In the genomic region with DNA sequence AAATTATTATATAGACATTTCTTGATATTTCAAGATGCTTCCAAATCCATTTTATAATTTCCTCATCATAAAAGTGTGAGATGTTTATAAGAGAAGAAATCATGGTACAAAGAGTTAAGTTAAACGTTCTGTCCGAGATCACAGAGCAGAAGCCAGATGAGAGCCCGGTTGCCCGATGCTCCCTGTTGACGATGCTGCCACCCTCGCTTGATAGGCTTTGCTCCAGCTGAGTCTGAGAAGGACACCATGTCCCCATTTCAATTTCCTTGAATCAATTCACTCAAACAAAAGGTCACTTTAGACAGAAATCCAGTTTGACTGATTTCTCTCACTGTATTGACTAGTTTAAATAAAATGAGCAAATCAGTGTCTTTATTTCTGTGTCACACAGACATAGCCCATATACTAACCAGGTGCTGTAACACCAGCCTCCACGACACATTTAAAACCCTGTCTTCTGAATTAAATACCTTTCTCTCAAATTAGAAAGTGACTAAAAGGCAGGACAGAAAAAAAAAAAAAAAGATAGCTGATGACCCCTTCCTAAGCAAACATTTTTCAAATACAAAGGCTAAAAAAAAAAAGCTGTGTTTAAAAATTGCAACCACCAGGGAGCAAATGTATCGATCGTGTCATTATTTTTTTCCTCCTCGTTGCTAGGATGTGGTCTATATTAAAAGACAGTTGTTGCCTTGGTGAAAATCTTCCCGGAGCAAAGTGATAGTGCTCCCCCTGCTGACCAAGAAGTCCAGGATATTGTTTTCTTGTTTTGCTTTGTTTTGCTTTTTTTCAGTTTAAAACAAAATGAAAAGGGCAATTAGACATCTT, we compare ENCODE assay signal across 1 cellular context.
TF ChIP-seq lines count a peak whose summit lies in the region.

No MANE protein-coding gene starts in this region.

TF ChIP-seq in endothelial cell of umbilical vein, 7 proteins besides CTCF, POLR2A, EP300 and RAD21:
- TF ChIP-seq MYC (IDR thresholded peaks at IDR 0.05; ENCODE audit: low read depth, low read length) = no peak
- TF ChIP-seq MAX (IDR thresholded peaks at IDR 0.05; ENCODE audit: insufficient read depth, insufficient read length) = no peak
- no peak for TF ChIP-seq JUN (IDR thresholded peaks at IDR 0.05; ENCODE audit: borderline replicate concordance, insufficient read depth, insufficient read length, low read depth)
- no peak for TF ChIP-seq POLR2AphosphoS5 (IDR thresholded peaks at IDR 0.05; ENCODE audit: insufficient read depth, low read depth, low read length)
- no peak for TF ChIP-seq GATA2 (IDR thresholded peaks at IDR 0.05; ENCODE audit: insufficient read depth, insufficient read length, low read depth, low read length)
TF ChIP-seq in endothelial cell of umbilical vein: peak in this region for 0.
